24 cellular contexts compared by ENCODE assay signal in the genomic region with DNA sequence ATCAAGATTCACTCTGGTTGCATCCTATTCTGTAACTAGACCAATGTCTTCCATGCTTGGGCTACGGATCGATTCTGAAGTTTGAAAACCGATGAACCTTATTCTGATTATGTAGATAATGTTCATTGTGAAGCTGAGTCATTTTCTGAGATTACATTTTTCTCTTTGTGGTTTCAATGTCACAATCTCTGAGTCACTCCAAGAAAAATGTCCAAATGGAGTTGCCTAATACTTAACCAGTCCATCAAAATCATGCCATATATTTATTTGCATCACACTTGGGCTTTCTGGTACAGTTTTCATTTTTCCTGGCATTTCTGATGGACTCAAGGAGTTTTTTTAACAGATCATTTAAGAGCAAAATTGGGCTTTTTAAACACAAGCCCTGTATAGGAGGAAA. TPM values are rescaled to one million over a fixed set of nuclear protein-coding genes. Genes with fewer than 3 reads are reported as not detected.
DNase-seq lines count a peak whose midpoint lies in the region; ATAC-seq and TF ChIP-seq lines count a peak whose summit lies in the region.
"Had no signal": no experiment of that assay in that cellular context is flagged by ENCODE, and none has a peak within 500 bp of the region (broad histone marks: within the 10 kb centered on the region; RNA-seq: fewer than 3 reads in every experiment).

No MANE protein-coding gene starts in this region.

- H3K9me3 ChIP-seq in SK-N-SH (no peaks in the 10 kb centered on the region), tibial nerve (no peaks in the 10 kb centered on the region), right cardiac atrium (ENCODE audit: control insufficient read depth, low read length) (no peaks in the 10 kb centered on the region)
- H3K9me3 ChIP-seq: SJSA1, upper lobe of left lung had no signal

- POLR2A ChIA-PET in SK-N-SH (lab: Yijun Ruan, JAX): no interaction called here

- no peaks in the 10 kb centered on the region for H3K27me3 ChIP-seq in SK-N-SH (ENCODE audit: insufficient read depth)
- H3K27me3 ChIP-seq in tibial nerve: no peaks in the 10 kb centered on the region
- H3K27me3 ChIP-seq in right cardiac atrium (ENCODE audit: control insufficient read depth, insufficient read depth): no peaks in the 10 kb centered on the region
- H3K27me3 ChIP-seq: hepatocyte, upper lobe of left lung had no signal

- TF ChIP-seq CTCF in SK-N-SH (IDR thresholded peaks at IDR 0.05) (no peak), tibial nerve (IDR thresholded peaks at IDR 0.05) (no peak)

- no peak overlapping the region for H3K4me2 ChIP-seq in SK-N-SH
- H3K4me2 ChIP-seq: hepatocyte had no signal

- no peak for TF ChIP-seq EP300 in SK-N-SH (IDR thresholded peaks at IDR 0.05; ENCODE audit: borderline replicate concordance in 1 of 2, low read depth in 1 of 2, low read length in 1 of 2)
- TF ChIP-seq EP300 in tibial nerve (IDR thresholded peaks at IDR 0.05): no peak

- H3K9me2 ChIP-seq in SK-N-SH: no peaks in the 10 kb centered on the region

- no peak for TF ChIP-seq POLR2A in tibial nerve (IDR thresholded peaks at IDR 0.05)

- no peak overlapping the region for H2AFZ ChIP-seq in SK-N-SH (ENCODE audit: low read depth)
- H2AFZ ChIP-seq: hepatocyte had no signal

- H3F3A ChIP-seq in SK-N-SH (replicated peaks; ENCODE audit: insufficient read depth): no peaks in the 10 kb centered on the region

- H3K4me3 ChIP-seq in SK-N-SH (ENCODE audit: low read depth in 2 of 2, low read length in 1 of 2) (no peak overlapping the region), tibial nerve (no peak overlapping the region), right cardiac atrium (ENCODE audit: low read length) (no peak overlapping the region)
- H3K4me3 ChIP-seq: hepatocyte, SJSA1, upper lobe of left lung had no signal

- H3K36me3 ChIP-seq in SK-N-SH (replicated peaks in 1 of 2; ENCODE audit: control insufficient read depth in 1 of 2, insufficient read depth in 2 of 2, low read length in 1 of 2): no peaks in the 10 kb centered on the region
- no peaks in the 10 kb centered on the region for H3K36me3 ChIP-seq in tibial nerve
- H3K36me3 ChIP-seq: SJSA1, upper lobe of left lung had no signal

- no peaks in the 10 kb centered on the region for H4K20me1 ChIP-seq in SK-N-SH (ENCODE audit: insufficient read depth)

- 18% methylated on average over 3 of the region's 3 CpGs for WGBS in SK-N-SH (ENCODE audit: low lambda C conversion rate)
- 90 to 95% methylated on average over 3 of the region's 3 CpGs for WGBS in tibial nerve, 2 donors
- 83% methylated on average over 3 of the region's 3 CpGs for WGBS in right cardiac atrium

- ATAC-seq in SK-N-SH treated with all-trans-retinoic acid at 6 μM for 48 hours (no peak), right cardiac atrium (no peak), HG02870 (IDR thresholded peaks at IDR 0.05; ENCODE audit: unreplicated experiment) (no peak)
- ATAC-seq: stimulated activated memory B cell treated with anti-CD40 and anti-IgM and Interleukin-4, amounts not matched to agents 10 μg/mL and 1 μg/mL and 100 μg/mL, for 72 hours had no signal

- DNase-seq in SK-N-SH (no peak), NCI-H460 (ENCODE audit: extremely low read depth, low read depth) (peak; percentile 40), astrocyte of the hippocampus (ENCODE audit: low read depth, low spot score) (peak; percentile 13), stromal cell of bone marrow (ENCODE audit: low read depth) (peak; percentile 4), tibial nerve (ENCODE audit: low spot score in 2 of 2) (no peak), right cardiac atrium (no peak)
- DNase-seq: 8988T; CD4-positive, alpha-beta T cell; DND-41; effector CD4-positive, alpha-beta T cell; KBM-7; kidney; NCI-H1417 treated with DMSO at 0.1 percent for 48 hours; nephron progenitor cell; T-helper 9 cell; upper lobe of left lung had no signal

- no peaks in the 10 kb centered on the region for H3K79me2 ChIP-seq in SK-N-SH (ENCODE audit: insufficient read depth)
- H3K79me2 ChIP-seq: hepatocyte had no signal

- H3K4me1 ChIP-seq in SK-N-SH (ENCODE audit: control insufficient read depth in 1 of 2, insufficient read depth in 2 of 2, low read depth in 1 of 2, low read length in 1 of 2): no peaks in the 10 kb centered on the region
- H3K4me1 ChIP-seq in tibial nerve: no peaks in the 10 kb centered on the region
- H3K4me1 ChIP-seq in right cardiac atrium (ENCODE audit: control insufficient read depth, insufficient read depth, low read length): peaks cover 1% of the 10 kb centered on the region
- H3K4me1 ChIP-seq: SJSA1, upper lobe of left lung had no signal

- no peak overlapping the region for H3K27ac ChIP-seq in SK-N-SH (ENCODE audit: low read depth in 2 of 2, low read length in 1 of 2)
- no peak overlapping the region for H3K27ac ChIP-seq in tibial nerve
- H3K27ac ChIP-seq in right cardiac atrium (ENCODE audit: low read length): no peak overlapping the region
- H3K27ac ChIP-seq: hepatocyte, SJSA1, upper lobe of left lung had no signal

- H3K9ac ChIP-seq in SK-N-SH: no peak overlapping the region

- CTCF ChIA-PET in SK-N-SH (lab: Yijun Ruan, JAX): interaction anchor here (2.2 kb wide), 1 partner anchor 20 kb away, joined by 9 read pairs; no protein-coding TSS in a partner anchor

- TF ChIP-seq RAD21 in SK-N-SH (IDR thresholded peaks at IDR 0.05; ENCODE audit: low read length): no peak

- intact Hi-C loops in right cardiac atrium (cut with DNase I): no loop called here

TF ChIP-seq in SK-N-SH, 30 proteins besides CTCF, POLR2A, EP300 and RAD21:
- TF ChIP-seq FOSL2 (IDR thresholded peaks at IDR 0.05; ENCODE audit: borderline replicate concordance, low read depth): 0 out of 2 replicates have a peak, but pooled peaks have one; percentile 7
- no peak for TF ChIP-seq RFX5 (IDR thresholded peaks at IDR 0.05; ENCODE audit: low read length)

TF ChIP-seq in SK-N-SH treated with all-trans-retinoic acid at 6 μM for 48 hours, 23 proteins besides CTCF, POLR2A, EP300 and RAD21:
- TF ChIP-seq ESRRG (CRISPR knock-in tag; IDR thresholded peaks at IDR 0.05): no peak
- no peak for TF ChIP-seq ARNTL (CRISPR knock-in tag; IDR thresholded peaks at IDR 0.05; ENCODE audit: borderline replicate concordance, low read depth)
- no peak for TF ChIP-seq ZNF565 (CRISPR knock-in tag; conservative IDR thresholded peaks at IDR 0.05; ENCODE audit: low read depth)
- TF ChIP-seq, protein P1, sequence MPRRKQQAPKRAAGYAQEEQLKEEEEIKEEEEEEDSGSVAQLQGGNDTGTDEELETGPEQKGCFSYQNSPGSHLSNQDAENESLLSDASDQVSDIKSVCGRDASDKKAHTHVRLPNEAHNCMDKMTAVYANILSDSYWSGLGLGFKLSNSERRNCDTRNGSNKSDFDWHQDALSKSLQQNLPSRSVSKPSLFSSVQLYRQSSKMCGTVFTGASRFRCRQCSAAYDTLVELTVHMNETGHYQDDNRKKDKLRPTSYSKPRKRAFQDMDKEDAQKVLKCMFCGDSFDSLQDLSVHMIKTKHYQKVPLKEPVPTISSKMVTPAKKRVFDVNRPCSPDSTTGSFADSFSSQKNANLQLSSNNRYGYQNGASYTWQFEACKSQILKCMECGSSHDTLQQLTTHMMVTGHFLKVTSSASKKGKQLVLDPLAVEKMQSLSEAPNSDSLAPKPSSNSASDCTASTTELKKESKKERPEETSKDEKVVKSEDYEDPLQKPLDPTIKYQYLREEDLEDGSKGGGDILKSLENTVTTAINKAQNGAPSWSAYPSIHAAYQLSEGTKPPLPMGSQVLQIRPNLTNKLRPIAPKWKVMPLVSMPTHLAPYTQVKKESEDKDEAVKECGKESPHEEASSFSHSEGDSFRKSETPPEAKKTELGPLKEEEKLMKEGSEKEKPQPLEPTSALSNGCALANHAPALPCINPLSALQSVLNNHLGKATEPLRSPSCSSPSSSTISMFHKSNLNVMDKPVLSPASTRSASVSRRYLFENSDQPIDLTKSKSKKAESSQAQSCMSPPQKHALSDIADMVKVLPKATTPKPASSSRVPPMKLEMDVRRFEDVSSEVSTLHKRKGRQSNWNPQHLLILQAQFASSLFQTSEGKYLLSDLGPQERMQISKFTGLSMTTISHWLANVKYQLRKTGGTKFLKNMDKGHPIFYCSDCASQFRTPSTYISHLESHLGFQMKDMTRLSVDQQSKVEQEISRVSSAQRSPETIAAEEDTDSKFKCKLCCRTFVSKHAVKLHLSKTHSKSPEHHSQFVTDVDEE (CRISPR knock-in tag; IDR thresholded peaks at IDR 0.05): no peak
- TF ChIP-seq ISL1 (CRISPR knock-in tag; IDR thresholded peaks at IDR 0.05): no peak
- no peak for TF ChIP-seq ZFP3 (CRISPR knock-in tag; IDR thresholded peaks at IDR 0.05)
TF ChIP-seq in SK-N-SH treated with all-trans-retinoic acid at 6 μM for 48 hours: peak in this region for 0.

RNA-seq across cellular contexts. Expression of a gene that starts 17.4 kb away (rescaled TPM):
- not detected in 2 replicates for polyA plus RNA-seq in SK-N-SH (2012; rRNA removed)
- not detected in 2 replicates for polyA plus RNA-seq in SK-N-SH (2012; cell fraction: cytosol; rRNA removed)
- polyA plus RNA-seq in SK-N-SH (2012; cell fraction: nucleus; rRNA removed): not detected in 2 replicates
- total RNA-seq in NCI-H460 (2014; rRNA removed; shearing (Covaris generic)): not detected in 2 replicates
- polyA plus RNA-seq in NCI-H460 (2014; cell fraction: nucleus; rRNA removed): not detected in 2 replicates
- total RNA-seq in tibial nerve: not detected
- total RNA-seq in right cardiac atrium: not detected
- not detected for polyA plus RNA-seq in right cardiac atrium
- total RNA-seq: activated T-helper 2 cell treated with anti-CD3 and anti-CD28 coated beads, Interferon-gamma antibody, Interleukin-2, Interleukin-4, amounts not matched to agents 10 μg/mL and 5 μg/mL and 100 μg/mL, durations not matched to agents 14 hours and 24 hours and 36 hours; CD4-positive, alpha-beta T cell; hepatocyte; kidney; mesenteric fat pad; SJSA1; upper lobe of left lung had no signal
- polyA plus RNA-seq: adipose tissue, hepatocyte had no signal

Comparison
In these comparisons a context has a peak if more than half of its experiments do, and no peak if none do; other contexts are left out.
1. DNase-seq: peak in NCI-H460 (single experiment), astrocyte of the hippocampus (single experiment) and stromal cell of bone marrow (single experiment); none in SK-N-SH (single experiment), tibial nerve (0 of 2) and right cardiac atrium (0 of 3).